In genomic region chr1:65471213-65471833, GRCh38 we compare ENCODE assay signal across 1 cellular context.
A peak's percentile ranks its signal among the peaks of the same experiment; 100 is the strongest.
TF ChIP-seq lines count a peak whose summit lies in the region.

No MANE protein-coding gene starts in this region.

TF ChIP-seq in HepG2, 621 proteins besides CTCF, POLR2A, EP300 and RAD21 (continued from another document and continues in another):
- no peak for TF ChIP-seq ZBED4 (CRISPR knock-in tag; IDR thresholded peaks at IDR 0.05; ENCODE audit: borderline replicate concordance)
- TF ChIP-seq ZNF12 (CRISPR knock-in tag; IDR thresholded peaks at IDR 0.05) = no peak
- peak; percentile 50; the same call in 1 of the 2 replicates for TF ChIP-seq IRF2 (CRISPR knock-in tag; IDR thresholded peaks at IDR 0.05)
- TF ChIP-seq NR2F1 (CRISPR knock-in tag; IDR thresholded peaks at IDR 0.05) = peak; percentile 92 to 97
- no peak for TF ChIP-seq U2AF2 (IDR thresholded peaks at IDR 0.05; ENCODE audit: low read depth, low read length)
- TF ChIP-seq HNF4G (IDR thresholded peaks at IDR 0.05; ENCODE audit: borderline replicate concordance, low read depth, low read length) = peak; percentile 96
- TF ChIP-seq HNF4G (CRISPR knock-in tag; IDR thresholded peaks at IDR 0.05; ENCODE audit: borderline replicate concordance, low read depth) = peak; percentile 94
- TF ChIP-seq ARID2 (CRISPR knock-in tag; IDR thresholded peaks at IDR 0.05; ENCODE audit: borderline replicate concordance) = no peak
- TF ChIP-seq NR2F2 (IDR thresholded peaks at IDR 0.05; ENCODE audit: borderline replicate concordance, low read depth) = peak; percentile 96
- TF ChIP-seq ZNF232 (CRISPR knock-in tag; IDR thresholded peaks at IDR 0.05; ENCODE audit: borderline replicate concordance) = no peak
- no peak for TF ChIP-seq ZNF496 (CRISPR knock-in tag; IDR thresholded peaks at IDR 0.05; ENCODE audit: insufficient replicate concordance)
- peak; percentile 74 for TF ChIP-seq POGZ (CRISPR knock-in tag; IDR thresholded peaks at IDR 0.05)
- TF ChIP-seq MAX (IDR thresholded peaks at IDR 0.05) = peak; percentile 75
- TF ChIP-seq ZNF556 (CRISPR knock-in tag; IDR thresholded peaks at IDR 0.05; ENCODE audit: borderline replicate concordance) = peak; percentile 63; the same call in 1 of the 2 replicates
- TF ChIP-seq ESRRA (CRISPR knock-in tag; IDR thresholded peaks at IDR 0.05; ENCODE audit: low read depth) = peak; percentile 91
- peak; percentile 62; the same call in 1 of the 2 replicates for TF ChIP-seq ZBTB7B (CRISPR knock-in tag; IDR thresholded peaks at IDR 0.05)
- TF ChIP-seq RERE (CRISPR knock-in tag; IDR thresholded peaks at IDR 0.05; ENCODE audit: low read depth) = 0 out of 2 replicates have a peak, but pooled peaks have one; percentile 12
- TF ChIP-seq STAT6 (CRISPR knock-in tag; IDR thresholded peaks at IDR 0.05; ENCODE audit: borderline replicate concordance) = 0 out of 2 replicates have a peak, but pooled peaks have one; percentile 44
- peak; percentile 66 for TF ChIP-seq RCOR2 (CRISPR knock-in tag; IDR thresholded peaks at IDR 0.05)
- TF ChIP-seq EHMT2 (IDR thresholded peaks at IDR 0.05; ENCODE audit: borderline replicate concordance, low read depth, low read length) = peak; percentile 94
- TF ChIP-seq KLF11 (CRISPR knock-in tag; IDR thresholded peaks at IDR 0.05) = peak; percentile 58; the same call in 1 of the 2 replicates
- TF ChIP-seq FOXO1 (CRISPR knock-in tag; IDR thresholded peaks at IDR 0.05) = peak; percentile 85
- peak; percentile 84; the same call in 1 of the 2 replicates for TF ChIP-seq FOXJ3 (CRISPR knock-in tag; IDR thresholded peaks at IDR 0.05; ENCODE audit: borderline replicate concordance)
- peak; percentile 25; the same call in 1 of the 2 replicates for TF ChIP-seq NFYC (CRISPR knock-in tag; IDR thresholded peaks at IDR 0.05)
- TF ChIP-seq RBFOX2 (IDR thresholded peaks at IDR 0.05; ENCODE audit: low read depth, low read length) = no peak
- no peak for TF ChIP-seq ZNF576 (CRISPR knock-in tag; IDR thresholded peaks at IDR 0.05)
- TF ChIP-seq WIZ (CRISPR knock-in tag; IDR thresholded peaks at IDR 0.05) = 0 out of 2 replicates have a peak, but pooled peaks have one; percentile 43
- peak; percentile 49; the same call in 1 of the 2 replicates for TF ChIP-seq HOXA3 (CRISPR knock-in tag; IDR thresholded peaks at IDR 0.05)
- TF ChIP-seq MYPOP (CRISPR knock-in tag; IDR thresholded peaks at IDR 0.05) = no peak
- TF ChIP-seq ELF3 (CRISPR knock-in tag; IDR thresholded peaks at IDR 0.05) = peak; percentile 26; the same call in 1 of the 2 replicates
- TF ChIP-seq SOX13 (IDR thresholded peaks at IDR 0.05) = no peak
- peak in 1 of 2 experiments; percentile 88; a peak in 2 of 4 replicates for TF ChIP-seq SOX13 (CRISPR knock-in tag; conservative IDR thresholded peaks at IDR 0.05 in 1 of 2, IDR thresholded peaks at IDR 0.05 in 1 of 2)
- TF ChIP-seq SP5 (CRISPR knock-in tag; IDR thresholded peaks at IDR 0.05; ENCODE audit: borderline replicate concordance, low read depth) = peak; percentile 61; the same call in 1 of the 2 replicates
- peak; percentile 89; the same call in 1 of the 2 replicates for TF ChIP-seq THRA (CRISPR knock-in tag; IDR thresholded peaks at IDR 0.05; ENCODE audit: borderline replicate concordance)
- 0 out of 2 replicates have a peak, but pooled peaks have one; percentile 72 for TF ChIP-seq NCOA1 (CRISPR knock-in tag; IDR thresholded peaks at IDR 0.05)
- peak; percentile 72; the same call in 1 of the 2 replicates for TF ChIP-seq SALL1 (CRISPR knock-in tag; IDR thresholded peaks at IDR 0.05)
- peak; percentile 76; the same call in 1 of the 2 replicates for TF ChIP-seq TARDBP (CRISPR knock-in tag; IDR thresholded peaks at IDR 0.05)
- peak; percentile 56; the same call in 1 of the 2 replicates for TF ChIP-seq ZKSCAN8 (CRISPR knock-in tag; IDR thresholded peaks at IDR 0.05; ENCODE audit: borderline replicate concordance)
- no peak for TF ChIP-seq NCOA5 (CRISPR knock-in tag; IDR thresholded peaks at IDR 0.05)
- TF ChIP-seq SNAPC4 (CRISPR knock-in tag; IDR thresholded peaks at IDR 0.05) = no peak
- TF ChIP-seq GATAD2A (CRISPR knock-in tag; IDR thresholded peaks at IDR 0.05) = peak; percentile 90
